8 cellular contexts compared by ENCODE assay signal in genomic region chr10:86970152-86970886, GRCh38. TPM values are rescaled to one million over a fixed set of nuclear protein-coding genes. Genes with fewer than 3 reads are reported as not detected.
DNase-seq lines count a peak whose midpoint lies in the region; TF ChIP-seq lines count a peak whose summit lies in the region.

No MANE protein-coding gene starts in this region.

- H3K4me3 ChIP-seq in KMS-11 (IDR thresholded peaks at IDR 0.05; ENCODE audit: insufficient read depth, low read depth, low read length): peak overlapping the region; percentile 30
- H3K4me3 ChIP-seq in brain microvascular endothelial cell (ENCODE audit: low read depth, low read length): peak overlapping the region; percentile 59
- H3K4me3 ChIP-seq in spleen: peak overlapping the region; percentile 40 to 74 (median 46)

- no peaks in the 10 kb centered on the region for H3K27me3 ChIP-seq in KMS-11 (ENCODE audit: insufficient read depth, low read depth)
- no peaks in the 10 kb centered on the region for H3K27me3 ChIP-seq in brain microvascular endothelial cell (replicated peaks)
- peaks cover 0 to 50% (median 6%) of the 10 kb centered on the region in 7 donors for H3K27me3 ChIP-seq in spleen (replicated peaks in 1 of 7)

- DNase-seq in CD14-positive monocyte (ENCODE audit: low spot score) (no peak), brain microvascular endothelial cell (no peak), iPS-NIHi7 (ENCODE audit: extremely low spot score) (peak; percentile 63), spleen (peak; percentile 88), NCI-H2196 treated with DMSO at 0.1 percent for 48 hours (lab: John Stamatoyannopoulos, UW; ENCODE audit: unreplicated experiment) (no peak), GF-D8 (lab: John Stamatoyannopoulos, UW) (no peak), HT-29 (ENCODE audit: low spot score) (no peak)

- no peak for TF ChIP-seq POLR2A in spleen (IDR thresholded peaks at IDR 0.05)

- TF ChIP-seq CTCF in CD14-positive monocyte (IDR thresholded peaks at IDR 0.05): no peak
- no peak for TF ChIP-seq CTCF in KMS-11 (conservative IDR thresholded peaks at IDR 0.05; ENCODE audit: low read depth, low read length)
- no peak for TF ChIP-seq CTCF in brain microvascular endothelial cell (IDR thresholded peaks at IDR 0.05; ENCODE audit: low read depth, low read length, missing control alignments)
- no peak for TF ChIP-seq CTCF in spleen (IDR thresholded peaks at IDR 0.05 in 8 of 11, conservative IDR thresholded peaks at IDR 0.05 in 3 of 11)

- in situ Hi-C loops in brain microvascular endothelial cell (cut with HindIII; ENCODE audit: low pct_ligation_motif_present, low sequenced_read_pairs): no loop called here

- 23 to 47% (median 32%) methylated on average over 24 to 27 of the region's 27 CpGs for WGBS in spleen, 5 donors

- peak overlapping the region; percentile 100 for H3K4me2 ChIP-seq in KMS-11

- H3K79me2 ChIP-seq in KMS-11 (ENCODE audit: insufficient read depth, low read depth): no peaks in the 10 kb centered on the region

- H3K4me1 Mint-ChIP-seq in CD14-positive monocyte: peaks cover 39% of the 10 kb centered on the region

- H3K36me3 ChIP-seq in KMS-11 (ENCODE audit: insufficient read depth) (no peaks in the 10 kb centered on the region), brain microvascular endothelial cell (replicated peaks) (no peaks in the 10 kb centered on the region), spleen (no peaks in the 10 kb centered on the region)

- H3K27ac Mint-ChIP-seq in CD14-positive monocyte: peak overlapping the region; percentile 82 to 96 (median 93)

- H4K20me1 ChIP-seq in KMS-11 (ENCODE audit: insufficient read depth): no peaks in the 10 kb centered on the region

- H3K9ac ChIP-seq in KMS-11: peak overlapping the region; percentile 96

- H3K36me3 Mint-ChIP-seq in CD14-positive monocyte: peaks cover 0 to 4% of the 10 kb centered on the region in 2 donors

- H3K27ac ChIP-seq in KMS-11: peak overlapping the region; percentile 50
- H3K27ac ChIP-seq in brain microvascular endothelial cell: no peak overlapping the region
- peak overlapping the region; percentile 49 to 93 (median 88) for H3K27ac ChIP-seq in spleen

- peaks cover 52 to 76% (median 64%) of the 10 kb centered on the region in 3 donors for H3K27me3 Mint-ChIP-seq in CD14-positive monocyte (ENCODE audit: low read depth in 3 of 3)

- H3K4me1 ChIP-seq in KMS-11 (ENCODE audit: low read depth, poor library complexity, severe bottlenecking) (no peaks in the 10 kb centered on the region), spleen (peaks cover 24 to 69% (median 61%) of the 10 kb centered on the region in 6 donors)

- intact Hi-C loops in CD14-positive monocyte (cut with micrococcal nuclease): loop anchor here (5.0 to 10.0 kb wide), 2 partner anchors 122 to 124 kb away; partner anchors contain the start of genes GLUD1 (in 2 of the 2) and SHLD2 (in 1 of the 2)
- intact Hi-C loops in spleen (cut with DNase I; ENCODE audit: low total_unique reads): no loop called here

- H3K9me3 ChIP-seq in spleen: no peaks in the 10 kb centered on the region

- H2AFZ ChIP-seq in KMS-11 (ENCODE audit: low read depth): peak overlapping the region; percentile 97

- H3K4me3 Mint-ChIP-seq in CD14-positive monocyte: peak overlapping the region; percentile 81 to 96

- peaks cover 0 to 7% (median 2%) of the 10 kb centered on the region in 7 donors for H3K9me3 Mint-ChIP-seq in CD14-positive monocyte

RNA-seq across cellular contexts. Expression of gene ADIRF, which starts 2.0 kb away (rescaled TPM):
- polyA plus RNA-seq in CD14-positive monocyte (not detected), spleen (10 to 100 TPM; 61.6 to 84.5 (median 73.5) TPM)
- 100 to 1,000 TPM in 1 of 7 donors, 10 to 100 TPM in 6; 23.9 to 139 (median 50.7) TPM for total RNA-seq in spleen
- total RNA-seq in HT-29 (2014; rRNA removed; shearing (Covaris generic)): 1.6 and 3.1 TPM in 2 replicates

RNA-seq across cellular contexts. Expression of gene SNCG, which starts 11.9 kb away (rescaled TPM):
- polyA plus RNA-seq in CD14-positive monocyte (not detected), spleen (100 to 1,000 TPM in 1 of 3 donors, 10 to 100 TPM in 2; 84.3 to 127 (median 98.9) TPM)
- total RNA-seq in spleen: 10 to 100 TPM; 19.9 to 83.0 (median 69.4) TPM
- 647 and 699 TPM in 2 replicates for total RNA-seq in HT-29 (2014; rRNA removed; shearing (Covaris generic))

RNA-seq across cellular contexts. Expression of gene MMRN2, which starts 12.9 kb away (rescaled TPM):
- polyA plus RNA-seq in CD14-positive monocyte (under 1 TPM in 1 of 2 donors, not detected in 1; 0.07 TPM), spleen (10 to 100 TPM in 1 of 3 donors, 1 to 10 TPM in 2; 4.8 to 10.3 (median 5.9) TPM)
- total RNA-seq in spleen: 100 to 1,000 TPM in 1 of 7 donors, 10 to 100 TPM in 6; 54.2 to 120 (median 81.0) TPM
- total RNA-seq in HT-29 (2014; rRNA removed; shearing (Covaris generic)): 23.4 and 26.6 TPM in 2 replicates

RNA-seq across cellular contexts. Expression of gene FAM25A, which starts 49.8 kb away (rescaled TPM):
- polyA plus RNA-seq in CD14-positive monocyte (not detected), spleen (not detected)
- total RNA-seq in spleen: not detected
- total RNA-seq in HT-29 (2014; rRNA removed; shearing (Covaris generic)): 0.76 TPM in 1 of 2 replicates, not detected in the other

Comparison
In these comparisons a context has a peak if more than half of its experiments do, and no peak if none do; other contexts are left out.
1. DNase-seq: peak in iPS-NIHi7 (single experiment) and spleen (single experiment); none in CD14-positive monocyte (single experiment), brain microvascular endothelial cell (single experiment), NCI-H2196 treated with DMSO at 0.1 percent for 48 hours (single experiment), GF-D8 (single experiment) and HT-29 (single experiment).
2. Peak in every context shown above with its lines, with median percentiles within 50 percentile points of each other: H3K4me3 ChIP-seq.